In the genomic region with DNA sequence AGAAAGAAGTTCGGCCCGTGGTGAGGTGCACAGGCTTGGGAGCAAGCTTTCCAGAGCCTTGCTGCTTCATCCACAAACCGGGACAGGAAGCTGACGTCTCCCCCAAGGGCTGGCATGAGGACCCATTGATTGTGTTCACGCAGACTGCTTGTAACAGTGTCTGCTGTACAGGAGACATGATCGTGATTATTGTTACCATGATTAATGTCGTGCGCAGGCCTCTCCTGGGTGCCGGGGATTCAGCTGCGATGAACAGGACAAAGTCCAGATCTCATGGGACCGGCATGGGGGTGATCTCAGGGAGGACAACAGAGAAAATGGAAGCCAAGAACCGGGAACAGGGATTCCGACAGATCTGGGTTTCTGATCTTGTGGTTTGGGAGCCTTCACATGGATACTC, we compare ENCODE assay signal across 15 cellular contexts.
DNase-seq lines count a peak whose midpoint lies in the region; ATAC-seq and TF ChIP-seq lines count a peak whose summit lies in the region.
"Had no signal": no experiment of that assay in that cellular context is flagged by ENCODE, and none has a peak within 500 bp of the region (broad histone marks: within the 10 kb centered on the region; RNA-seq: fewer than 3 reads in every experiment).

No MANE protein-coding gene starts in this region.

- intact Hi-C loops in left ventricle myocardium superior (cut with micrococcal nuclease) (no loop called here), heart right ventricle (cut with DNase I) (loop anchor here in 1 of 10 donors (5.0 kb wide), 1 partner anchor 1776 kb away; no protein-coding TSS in a partner anchor), sigmoid colon (cut with DNase I) (no loop called here), sciatic nerve (cut with DNase I) (no loop called here), body of pancreas (cut with DNase I) (no loop called here)

- TF ChIP-seq CTCF in heart right ventricle (IDR thresholded peaks at IDR 0.05) (no peak), neural progenitor cell (IDR thresholded peaks at IDR 0.05) (no peak), sigmoid colon (IDR thresholded peaks at IDR 0.05) (no peak), body of pancreas (IDR thresholded peaks at IDR 0.05) (no peak)

- TF ChIP-seq EP300 in sigmoid colon (IDR thresholded peaks at IDR 0.05): no peak

- H3K36me3 Mint-ChIP-seq in neural progenitor cell: no peaks in the 10 kb centered on the region

- peaks cover 0 to 44% (median 21%) of the 10 kb centered on the region in 11 donors for H3K9me3 ChIP-seq in heart right ventricle
- peaks cover 12% of the 10 kb centered on the region for H3K9me3 ChIP-seq in neural progenitor cell (ENCODE audit: low read depth)
- peaks cover 0 to 6% (median under 1%) of the 10 kb centered on the region in 4 donors for H3K9me3 ChIP-seq in sigmoid colon
- H3K9me3 ChIP-seq in body of pancreas: no peaks in the 10 kb centered on the region

- DNase-seq in left ventricle myocardium superior (peak; percentile 9), heart right ventricle (no peak), neural progenitor cell (ENCODE audit: low spot score) (no peak), sigmoid colon (peak; percentile 44), sciatic nerve (ENCODE audit: low spot score) (no peak), body of pancreas (no peak)
- DNase-seq: C1 segment of cervical spinal cord; CD4-positive, CD25-positive, alpha-beta regulatory T cell; CD8-positive, alpha-beta T cell; DMS153; DND-41; GM23248; HCEC 1CT had no signal

- H3F3A ChIP-seq in neural progenitor cell (ENCODE audit: low read depth): peaks cover 4% of the 10 kb centered on the region

- peaks cover 3% of the 10 kb centered on the region for H3K27me3 Mint-ChIP-seq in neural progenitor cell (ENCODE audit: insufficient read depth, low read depth)
- H3K27me3 Mint-ChIP-seq: CD4-positive, CD25-positive, alpha-beta regulatory T cell had no signal

- H3K4me2 ChIP-seq in neural progenitor cell: no peak overlapping the region

- TF ChIP-seq POLR2A in sigmoid colon (IDR thresholded peaks at IDR 0.05) (no peak), body of pancreas (IDR thresholded peaks at IDR 0.05) (no peak)

- H3K9me3 Mint-ChIP-seq in neural progenitor cell: peaks cover 26% of the 10 kb centered on the region

- H3K9ac ChIP-seq in neural progenitor cell: no peak overlapping the region
- H3K9ac ChIP-seq: GM23248 had no signal

- H3K27me3 ChIP-seq in heart right ventricle (no peaks in the 10 kb centered on the region), neural progenitor cell (no peaks in the 10 kb centered on the region), sigmoid colon (peaks cover 0 to 7% (median 0%) of the 10 kb centered on the region in 3 donors), body of pancreas (no peaks in the 10 kb centered on the region)

- no peaks in the 10 kb centered on the region for H3K79me2 ChIP-seq in neural progenitor cell (ENCODE audit: low read depth)

- H3K4me3 ChIP-seq in heart right ventricle (no peak overlapping the region), neural progenitor cell (no peak overlapping the region), sigmoid colon (no peak overlapping the region), body of pancreas (no peak overlapping the region)
- H3K4me3 ChIP-seq: GM23248 had no signal

- 89 to 90% methylated on average over 13 of the region's 13 CpGs for WGBS in heart right ventricle, 2 donors
- 85 to 91% methylated on average over 13 of the region's 13 CpGs for WGBS in sigmoid colon, 2 donors
- WGBS in body of pancreas, 2 donors: 65 to 72% methylated on average over 11 to 13 of the region's 13 CpGs

- H3K4me3 Mint-ChIP-seq in neural progenitor cell: no peak overlapping the region
- H3K4me3 Mint-ChIP-seq: CD4-positive, CD25-positive, alpha-beta regulatory T cell; CD8-positive, alpha-beta T cell had no signal

- peak overlapping the region; percentile 42 for H3K27ac Mint-ChIP-seq in neural progenitor cell
- H3K27ac Mint-ChIP-seq: CD4-positive, CD25-positive, alpha-beta regulatory T cell; CD8-positive, alpha-beta T cell had no signal

- H3K4me1 Mint-ChIP-seq in neural progenitor cell: no peaks in the 10 kb centered on the region

- ATAC-seq in left ventricle myocardium superior (no peak), heart right ventricle (no peak), sciatic nerve (no peak), body of pancreas (no peak), GM18858 (IDR thresholded peaks at IDR 0.05; ENCODE audit: unreplicated experiment) (no peak)
- ATAC-seq: CD8-positive, alpha-beta T cell had no signal

- no peak overlapping the region for H2AFZ ChIP-seq in neural progenitor cell (replicated peaks)
- H2AFZ ChIP-seq: GM23248 had no signal

- H3K36me3 ChIP-seq in heart right ventricle (no peaks in the 10 kb centered on the region), neural progenitor cell (no peaks in the 10 kb centered on the region), sigmoid colon (no peaks in the 10 kb centered on the region), body of pancreas (replicated peaks in 1 of 2; ENCODE audit: insufficient read depth in 1 of 2, low read depth in 2 of 2) (no peaks in the 10 kb centered on the region)

- no peaks in the 10 kb centered on the region for H4K20me1 ChIP-seq in neural progenitor cell (ENCODE audit: low read depth)

- H3K27ac ChIP-seq in heart right ventricle (no peak overlapping the region), neural progenitor cell (no peak overlapping the region), sigmoid colon (no peak overlapping the region), body of pancreas (no peak overlapping the region)
- H3K27ac ChIP-seq: GM23248 had no signal

- H3K4me1 ChIP-seq in heart right ventricle (no peaks in the 10 kb centered on the region), neural progenitor cell (no peaks in the 10 kb centered on the region), sigmoid colon (no peaks in the 10 kb centered on the region), body of pancreas (no peaks in the 10 kb centered on the region)
- H3K4me1 ChIP-seq: Caco-2 had no signal

Comparison
In these comparisons a context has a peak if more than half of its experiments do, and no peak if none do; other contexts are left out.
1. DNase-seq: peak in left ventricle myocardium superior (single experiment) and sigmoid colon (single experiment); none in heart right ventricle (0 of 2), neural progenitor cell (single experiment), sciatic nerve (single experiment) and body of pancreas (0 of 4).